In the genomic region with DNA sequence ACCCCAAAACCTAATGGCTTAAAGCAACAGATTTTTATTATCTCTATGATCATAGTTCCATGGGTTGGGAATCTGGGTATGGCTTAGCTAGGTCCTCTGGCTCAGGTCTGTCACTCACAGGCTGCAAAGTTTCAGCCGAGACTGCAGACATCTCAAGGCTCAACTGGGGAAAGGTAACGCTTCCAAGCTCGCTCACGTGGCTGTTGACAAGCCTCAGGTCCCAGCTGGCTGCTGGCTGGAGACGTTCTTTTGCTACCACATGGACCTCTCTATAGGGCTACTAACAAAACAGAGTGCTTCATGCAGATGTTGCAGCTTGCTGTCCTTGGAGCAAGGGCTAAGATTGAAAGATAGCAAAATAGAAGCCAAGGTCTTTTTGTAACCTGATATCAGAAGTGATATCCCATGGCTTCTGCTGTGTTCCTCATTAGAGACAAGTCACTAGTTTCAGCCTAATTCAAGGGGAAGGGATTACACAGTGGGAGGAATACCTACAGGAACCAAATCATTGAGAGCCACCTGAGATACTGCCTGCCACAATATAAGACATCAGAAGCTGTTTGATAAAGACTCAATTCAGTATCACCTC, we compare ENCODE assay signal across 19 cellular contexts. TPM values are rescaled to one million over a fixed set of nuclear protein-coding genes. Genes with fewer than 3 reads are reported as not detected.
A peak's percentile ranks its signal among the peaks of the same experiment; 100 is the strongest.
DNase-seq lines count a peak whose midpoint lies in the region; ATAC-seq and TF ChIP-seq lines count a peak whose summit lies in the region.
"Had no signal": no experiment of that assay in that cellular context is flagged by ENCODE, and none has a peak within 500 bp of the region (broad histone marks: within the 10 kb centered on the region; RNA-seq: fewer than 3 reads in every experiment).

No MANE protein-coding gene starts in this region.

- no peak overlapping the region for H3K4ac ChIP-seq in mesendoderm (ENCODE audit: low read depth, low read length)

- TF ChIP-seq POLR2A in thyroid gland (IDR thresholded peaks at IDR 0.05) = no peak

- no peak overlapping the region; a peak in 1 of 4 replicates for H3K27ac ChIP-seq in SK-N-SH (ENCODE audit: low read depth in 2 of 2, low read length in 1 of 2)
- no peak overlapping the region for H3K27ac ChIP-seq in mesendoderm (ENCODE audit: low read depth, low read length)
- no peak overlapping the region for H3K27ac ChIP-seq in thyroid gland
- H3K27ac ChIP-seq: 22Rv1, BLaER1 had no signal

- POLR2A ChIA-PET in SK-N-SH (lab: Yijun Ruan, JAX) = no interaction called here

- no peak overlapping the region for H3K23ac ChIP-seq in mesendoderm (ENCODE audit: low read length)

- no peaks in the 10 kb centered on the region for H4K20me1 ChIP-seq in SK-N-SH (ENCODE audit: insufficient read depth)
- H4K20me1 ChIP-seq: BLaER1 had no signal

- H3K9me2 ChIP-seq in SK-N-SH = no peaks in the 10 kb centered on the region

- no peak overlapping the region for H4K8ac ChIP-seq in mesendoderm (ENCODE audit: low read depth, low read length)

- no peak for DNase-seq in SK-N-SH
- peak; percentile 73 for DNase-seq in SK-N-DZ (ENCODE audit: low spot score)
- peak; percentile 91 for DNase-seq in mesendoderm
- peak; percentile 4 to 5 for DNase-seq in thyroid gland
- no peak for DNase-seq in GOT3 (lab: John Stamatoyannopoulos, UW)
- no peak for DNase-seq in HCEC 1CT
- DNase-seq: Caco-2; CD8-positive, alpha-beta memory T cell; DMS79 had no signal

- H2BK5ac ChIP-seq in mesendoderm (ENCODE audit: low read length) = no peak overlapping the region

- H3K4me2 ChIP-seq in SK-N-SH (no peak overlapping the region), mesendoderm (ENCODE audit: low read length) (no peak overlapping the region)
- H3K4me2 ChIP-seq: BLaER1 had no signal

- H3K9me3 ChIP-seq in SK-N-SH (no peaks in the 10 kb centered on the region), thyroid gland (no peaks in the 10 kb centered on the region)
- H3K9me3 ChIP-seq: BLaER1, Caco-2 had no signal

- H3K36me3 ChIP-seq in SK-N-SH (replicated peaks in 1 of 2; ENCODE audit: control insufficient read depth in 1 of 2, insufficient read depth in 2 of 2, low read length in 1 of 2) (no peaks in the 10 kb centered on the region), mesendoderm (ENCODE audit: control insufficient read depth, insufficient read depth, low read length) (no peaks in the 10 kb centered on the region), thyroid gland (no peaks in the 10 kb centered on the region)
- H3K36me3 ChIP-seq: BLaER1 had no signal

- 26% methylated on average over 4 of the region's 5 CpGs for WGBS in SK-N-SH (ENCODE audit: low lambda C conversion rate)
- no CpG with 5 or more reads among the region's 5 CpGs for WGBS in mesendoderm (ENCODE audit: extremely low coverage, insufficient coverage, low lambda C conversion rate)
- 29 to 31% methylated on average over 5 of the region's 5 CpGs for WGBS in thyroid gland, 2 donors

- H3K4me1 ChIP-seq in SK-N-SH (ENCODE audit: control insufficient read depth in 1 of 2, insufficient read depth in 2 of 2, low read depth in 1 of 2, low read length in 1 of 2) (peaks cover 0 to 23% of the 10 kb centered on the region in 2 experiments; a peak in 1 of 4 replicates), mesendoderm (ENCODE audit: control insufficient read depth, low read depth, low read length) (peaks cover 5% of the 10 kb centered on the region), thyroid gland (no peaks in the 10 kb centered on the region)
- H3K4me1 ChIP-seq: BLaER1, Caco-2 had no signal

- no peaks in the 10 kb centered on the region for H3K79me1 ChIP-seq in mesendoderm (ENCODE audit: low read length)

- CTCF ChIA-PET in SK-N-SH (lab: Yijun Ruan, JAX) = interaction anchor here (1.0 to 1.5 kb wide), 2 partner anchors 1021 kb away, joined by 3 read pairs; no protein-coding TSS in a partner anchor

- no peak for TF ChIP-seq CTCF in SK-N-SH (IDR thresholded peaks at IDR 0.05)
- TF ChIP-seq CTCF in thyroid gland (IDR thresholded peaks at IDR 0.05) = no peak

- H3K9ac ChIP-seq in SK-N-SH = no peak overlapping the region
- H3K9ac ChIP-seq in mesendoderm (ENCODE audit: low read length) = no peak overlapping the region
- H3K9ac ChIP-seq: BLaER1 had no signal

- H3K79me2 ChIP-seq in SK-N-SH (ENCODE audit: insufficient read depth) (no peaks in the 10 kb centered on the region), mesendoderm (ENCODE audit: control insufficient read depth, insufficient read depth, low read length) (no peaks in the 10 kb centered on the region)

- H3K18ac ChIP-seq in mesendoderm (ENCODE audit: low read length) = no peak overlapping the region

- H3K27me3 ChIP-seq in SK-N-SH (ENCODE audit: insufficient read depth) (no peaks in the 10 kb centered on the region), mesendoderm (ENCODE audit: insufficient read depth, low read length, poor library complexity) (no peaks in the 10 kb centered on the region), thyroid gland (no peaks in the 10 kb centered on the region)
- H3K27me3 ChIP-seq: BLaER1 had no signal

- H3F3A ChIP-seq in SK-N-SH (replicated peaks; ENCODE audit: insufficient read depth) = no peaks in the 10 kb centered on the region

- no peak overlapping the region for H2AFZ ChIP-seq in SK-N-SH (ENCODE audit: low read depth)

- intact Hi-C loops in thyroid gland (cut with DNase I) = no loop called here

- H4K5ac ChIP-seq in mesendoderm (ENCODE audit: low read length) = no peak overlapping the region

- ATAC-seq in SK-N-SH treated with all-trans-retinoic acid at 6 μM for 48 hours = no peak
- no peak for ATAC-seq in HG02623 (IDR thresholded peaks at IDR 0.05; ENCODE audit: unreplicated experiment)
- ATAC-seq: GM12878, HCT116, HepG2 had no signal

- H3K56ac ChIP-seq in mesendoderm (ENCODE audit: low read length) = no peak overlapping the region

- no peak for TF ChIP-seq EP300 in SK-N-SH (IDR thresholded peaks at IDR 0.05; ENCODE audit: borderline replicate concordance in 1 of 2, low read depth in 1 of 2, low read length in 1 of 2)

- H2BK120ac ChIP-seq in mesendoderm (ENCODE audit: low read depth, low read length) = no peak overlapping the region

- no peak overlapping the region for H2AK5ac ChIP-seq in mesendoderm (ENCODE audit: low read length)

- no peak for TF ChIP-seq RAD21 in SK-N-SH (IDR thresholded peaks at IDR 0.05; ENCODE audit: low read length)

- H2BK15ac ChIP-seq in mesendoderm (replicated peaks; ENCODE audit: low read depth) = no peak overlapping the region

- H3K4me3 ChIP-seq in SK-N-SH (ENCODE audit: low read depth in 2 of 2, low read length in 1 of 2) = no peak overlapping the region; a peak in 1 of 4 replicates
- H3K4me3 ChIP-seq in mesendoderm (ENCODE audit: low read length) = no peak overlapping the region
- no peak overlapping the region for H3K4me3 ChIP-seq in thyroid gland (replicated peaks in 1 of 3)
- H3K4me3 ChIP-seq: BLaER1, GM12878 had no signal

TF ChIP-seq in SK-N-SH, 30 proteins besides CTCF, POLR2A, EP300 and RAD21 (continues in another document):
- TF ChIP-seq RXRA (IDR thresholded peaks at IDR 0.05; ENCODE audit: borderline replicate concordance, low read depth) (no peak), YY1 (IDR thresholded peaks at IDR 0.05; ENCODE audit: low read depth) (no peak), MEF2A (IDR thresholded peaks at IDR 0.05; ENCODE audit: borderline replicate concordance, low read depth) (no peak), GABPA (IDR thresholded peaks at IDR 0.05; ENCODE audit: low read depth) (no peak), EZH2phosphoT487 (IDR thresholded peaks at IDR 0.05; ENCODE audit: borderline replicate concordance, low read depth) (no peak)
- TF ChIP-seq, protein P1, sequence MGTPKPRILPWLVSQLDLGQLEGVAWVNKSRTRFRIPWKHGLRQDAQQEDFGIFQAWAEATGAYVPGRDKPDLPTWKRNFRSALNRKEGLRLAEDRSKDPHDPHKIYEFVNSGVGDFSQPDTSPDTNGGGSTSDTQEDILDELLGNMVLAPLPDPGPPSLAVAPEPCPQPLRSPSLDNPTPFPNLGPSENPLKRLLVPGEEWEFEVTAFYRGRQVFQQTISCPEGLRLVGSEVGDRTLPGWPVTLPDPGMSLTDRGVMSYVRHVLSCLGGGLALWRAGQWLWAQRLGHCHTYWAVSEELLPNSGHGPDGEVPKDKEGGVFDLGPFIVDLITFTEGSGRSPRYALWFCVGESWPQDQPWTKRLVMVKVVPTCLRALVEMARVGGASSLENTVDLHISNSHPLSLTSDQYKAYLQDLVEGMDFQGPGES (IDR thresholded peaks at IDR 0.05; ENCODE audit: low read depth, low read length) = no peak
- TF ChIP-seq, protein P2, sequence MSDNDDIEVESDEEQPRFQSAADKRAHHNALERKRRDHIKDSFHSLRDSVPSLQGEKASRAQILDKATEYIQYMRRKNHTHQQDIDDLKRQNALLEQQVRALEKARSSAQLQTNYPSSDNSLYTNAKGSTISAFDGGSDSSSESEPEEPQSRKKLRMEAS (IDR thresholded peaks at IDR 0.05; ENCODE audit: low read depth) = no peak

TF ChIP-seq in SK-N-SH treated with all-trans-retinoic acid at 6 μM for 48 hours, 23 proteins besides CTCF, POLR2A, EP300 and RAD21 (continues in another document):
- TF ChIP-seq GLIS3 (CRISPR knock-in tag; IDR thresholded peaks at IDR 0.05) (no peak), RARB (CRISPR knock-in tag; IDR thresholded peaks at IDR 0.05) (no peak), ISL1 (CRISPR knock-in tag; IDR thresholded peaks at IDR 0.05) (no peak), TCF4 (CRISPR knock-in tag; IDR thresholded peaks at IDR 0.05; ENCODE audit: borderline replicate concordance) (no peak), ZNF565 (CRISPR knock-in tag; conservative IDR thresholded peaks at IDR 0.05; ENCODE audit: low read depth) (no peak)
- TF ChIP-seq, protein P3, sequence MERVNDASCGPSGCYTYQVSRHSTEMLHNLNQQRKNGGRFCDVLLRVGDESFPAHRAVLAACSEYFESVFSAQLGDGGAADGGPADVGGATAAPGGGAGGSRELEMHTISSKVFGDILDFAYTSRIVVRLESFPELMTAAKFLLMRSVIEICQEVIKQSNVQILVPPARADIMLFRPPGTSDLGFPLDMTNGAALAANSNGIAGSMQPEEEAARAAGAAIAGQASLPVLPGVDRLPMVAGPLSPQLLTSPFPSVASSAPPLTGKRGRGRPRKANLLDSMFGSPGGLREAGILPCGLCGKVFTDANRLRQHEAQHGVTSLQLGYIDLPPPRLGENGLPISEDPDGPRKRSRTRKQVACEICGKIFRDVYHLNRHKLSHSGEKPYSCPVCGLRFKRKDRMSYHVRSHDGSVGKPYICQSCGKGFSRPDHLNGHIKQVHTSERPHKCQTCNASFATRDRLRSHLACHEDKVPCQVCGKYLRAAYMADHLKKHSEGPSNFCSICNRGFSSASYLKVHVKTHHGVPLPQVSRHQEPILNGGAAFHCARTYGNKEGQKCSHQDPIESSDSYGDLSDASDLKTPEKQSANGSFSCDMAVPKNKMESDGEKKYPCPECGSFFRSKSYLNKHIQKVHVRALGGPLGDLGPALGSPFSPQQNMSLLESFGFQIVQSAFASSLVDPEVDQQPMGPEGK (CRISPR knock-in tag; IDR thresholded peaks at IDR 0.05; ENCODE audit: borderline replicate concordance) = no peak

RNA-seq across cellular contexts. Expression of a gene that starts 6.6 kb away (rescaled TPM):
- polyA plus RNA-seq in SK-N-SH (2012; rRNA removed) = 0.02 and 0.03 TPM in 2 replicates
- 0.05 and 0.12 TPM in 2 replicates for polyA plus RNA-seq in SK-N-SH (2012; cell fraction: cytosol; rRNA removed)
- polyA plus RNA-seq in SK-N-SH (2012; cell fraction: nucleus; rRNA removed) = 0.05 and 0.15 TPM in 2 replicates
- polyA plus RNA-seq in SK-N-DZ (2014; cell fraction: cytosol; rRNA removed) = 0.05 and 0.25 TPM in 2 replicates
- 0.35 and 0.69 TPM in 2 replicates for polyA plus RNA-seq in SK-N-DZ (2014; cell fraction: nucleus; rRNA removed)
- polyA plus RNA-seq in mesendoderm (2013, experiment 1 of 2) = 0.18 TPM
- 0.21 TPM for polyA plus RNA-seq in mesendoderm (2013, experiment 2 of 2)
- total RNA-seq in thyroid gland = 1 to 10 TPM in 1 of 4 donors, under 1 TPM in 2, not detected in 1; 0.33 to 2.6 (median 0.49) TPM
- total RNA-seq: A673; Caco-2; CD8-positive, alpha-beta memory T cell; G401; GM12878; H1; HepG2 had no signal
- polyA plus RNA-seq: CD8-positive, alpha-beta memory T cell; GM12878; HepG2 had no signal

Comparison
In these comparisons a context has a peak if more than half of its experiments do, and no peak if none do; other contexts are left out.
1. DNase-seq: peak in SK-N-DZ (single experiment), mesendoderm (single experiment) and thyroid gland (2 of 2); none in SK-N-SH (single experiment), GOT3 (single experiment) and HCEC 1CT (single experiment).